In the genomic region with DNA sequence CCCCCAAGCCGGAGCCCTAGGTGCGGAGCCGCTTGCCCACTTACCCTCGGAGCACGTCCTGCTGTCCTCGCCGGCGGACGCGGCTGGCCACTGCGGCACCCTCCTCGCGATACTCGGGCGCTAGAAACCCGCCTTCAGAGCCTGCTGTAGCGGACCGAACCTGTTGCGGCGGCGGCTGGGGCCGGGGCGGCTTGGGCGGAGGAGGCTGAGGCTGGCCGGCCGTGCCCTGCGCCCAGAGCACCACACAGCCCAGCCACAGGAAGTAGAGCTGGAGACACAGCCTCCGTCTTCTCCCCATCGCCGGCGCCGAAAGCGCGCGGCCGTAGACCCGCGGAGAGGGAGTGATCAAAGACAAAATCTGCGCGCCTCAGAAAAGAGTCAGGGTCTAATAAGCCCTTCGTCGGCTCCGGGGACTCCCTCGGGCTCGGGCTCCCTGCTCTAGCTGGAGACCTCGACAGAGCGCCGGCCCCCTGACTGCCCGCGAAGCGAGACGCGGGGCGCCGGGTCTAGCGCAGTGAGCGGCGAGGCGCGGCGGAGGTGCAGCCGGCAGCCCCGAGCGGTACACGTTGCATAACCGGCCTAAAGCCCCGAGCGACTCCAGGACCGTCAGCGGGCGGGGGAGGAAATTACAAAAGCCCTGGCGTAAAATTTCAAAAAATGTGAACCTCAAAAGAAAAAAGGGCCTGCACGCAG, we compare ENCODE assay signal across 10 cellular contexts. TPM values are rescaled to one million over a fixed set of nuclear protein-coding genes. Genes with fewer than 3 reads are reported as not detected.
A peak's percentile ranks its signal among the peaks of the same experiment; 100 is the strongest.
DNase-seq lines count a peak whose midpoint lies in the region; ATAC-seq and TF ChIP-seq lines count a peak whose summit lies in the region.
"Had no signal": no experiment of that assay in that cellular context is flagged by ENCODE, and none has a peak within 500 bp of the region (broad histone marks: within the 10 kb centered on the region; RNA-seq: fewer than 3 reads in every experiment).

No MANE protein-coding gene starts in this region.

- H3K36me3 ChIP-seq in SK-N-SH (replicated peaks in 1 of 2; ENCODE audit: control insufficient read depth in 1 of 2, insufficient read depth in 2 of 2, low read length in 1 of 2) (no peaks in the 10 kb centered on the region), gastroesophageal sphincter (no peaks in the 10 kb centered on the region), ovary (no peaks in the 10 kb centered on the region)

- peak overlapping the region; percentile 45 to 54; a peak in 3 of 4 replicates for H3K4me3 ChIP-seq in SK-N-SH (ENCODE audit: low read depth in 2 of 2, low read length in 1 of 2)
- H3K4me3 ChIP-seq in gastroesophageal sphincter: peak overlapping the region; percentile 56 to 71
- H3K4me3 ChIP-seq in ovary: peak overlapping the region; percentile 51

- intact Hi-C loops in ovary (cut with DNase I): no loop called here

- no peaks in the 10 kb centered on the region for H3K9me2 ChIP-seq in SK-N-SH

- TF ChIP-seq EP300 in SK-N-SH (IDR thresholded peaks at IDR 0.05; ENCODE audit: borderline replicate concordance in 1 of 2, low read depth in 1 of 2, low read length in 1 of 2) (no peak), gastroesophageal sphincter (IDR thresholded peaks at IDR 0.05) (no peak), ovary (IDR thresholded peaks at IDR 0.05) (no peak)

- DNase-seq in NCI-H146 (lab: John Stamatoyannopoulos, UW) (peak; percentile 65), NCI-H146 treated with DMSO at 0.1 percent for 48 hours (lab: John Stamatoyannopoulos, UW; ENCODE audit: unreplicated experiment) (no peak), SK-N-SH (peak; percentile 14), ovary (peak in 3 of 5 donors; percentile 20 to 41 (median 33)), DMS79 (lab: John Stamatoyannopoulos, UW) (no peak)
- no peak for DNase-seq in activated CD8-positive, alpha-beta memory T cell treated with anti-CD3 and anti-CD28 coated beads for 24 hours

- H3K4me1 ChIP-seq in SK-N-SH (ENCODE audit: control insufficient read depth in 1 of 2, insufficient read depth in 2 of 2, low read depth in 1 of 2, low read length in 1 of 2): no peaks in the 10 kb centered on the region; a peak in 1 of 4 replicates
- peaks cover 0 to 35% (median 0%) of the 10 kb centered on the region in 3 donors for H3K4me1 ChIP-seq in gastroesophageal sphincter
- no peaks in the 10 kb centered on the region for H3K4me1 ChIP-seq in ovary (ENCODE audit: insufficient read depth)

- CTCF ChIA-PET in SK-N-SH (lab: Yijun Ruan, JAX): interaction anchor here (1.3 kb wide), 1 partner anchor 26 kb away, joined by 3 read pairs; no protein-coding TSS in a partner anchor

- no peak for TF ChIP-seq RAD21 in SK-N-SH (IDR thresholded peaks at IDR 0.05; ENCODE audit: low read length)

- H3K4me2 ChIP-seq in SK-N-SH: peak overlapping the region; percentile 72

- H3K9me3 ChIP-seq in SK-N-SH: no peaks in the 10 kb centered on the region
- no peaks in the 10 kb centered on the region for H3K9me3 ChIP-seq in gastroesophageal sphincter
- no peaks in the 10 kb centered on the region for H3K9me3 ChIP-seq in ovary

- no peak for TF ChIP-seq POLR2A in gastroesophageal sphincter (IDR thresholded peaks at IDR 0.05)
- no peak for TF ChIP-seq POLR2A in ovary (IDR thresholded peaks at IDR 0.05)

- no peaks in the 10 kb centered on the region for H4K20me1 ChIP-seq in SK-N-SH (ENCODE audit: insufficient read depth)

- 3% methylated on average over 50 of the region's 73 CpGs for WGBS in SK-N-SH (ENCODE audit: low lambda C conversion rate)
- WGBS in gastroesophageal sphincter (ENCODE audit: low coverage in 1 of 2), 2 donors: 0% methylated on average over 1 to 17 of the region's 73 CpGs
- WGBS in ovary, 3 donors: 1% methylated on average over 72 to 73 of the region's 73 CpGs

- TF ChIP-seq CTCF in SK-N-SH (IDR thresholded peaks at IDR 0.05) (no peak), gastroesophageal sphincter (IDR thresholded peaks at IDR 0.05) (no peak), ovary (IDR thresholded peaks at IDR 0.05) (no peak)

- H2AFZ ChIP-seq in SK-N-SH (ENCODE audit: low read depth): peak overlapping the region; percentile 56

- no peak overlapping the region; a peak in 1 of 4 replicates for H3K27ac ChIP-seq in SK-N-SH (ENCODE audit: low read depth in 2 of 2, low read length in 1 of 2)
- H3K27ac ChIP-seq in gastroesophageal sphincter: peak overlapping the region in 3 of 4 donors; percentile 80 to 81 (median 81)
- no peak overlapping the region for H3K27ac ChIP-seq in ovary
- H3K27ac ChIP-seq: C4-2B had no signal

- no peaks in the 10 kb centered on the region for H3K79me2 ChIP-seq in SK-N-SH (ENCODE audit: insufficient read depth)

- no peaks in the 10 kb centered on the region for H3F3A ChIP-seq in SK-N-SH (replicated peaks; ENCODE audit: insufficient read depth)

- ATAC-seq in gastroesophageal sphincter (peak; percentile 64), GM21423 (IDR thresholded peaks at IDR 0.05; ENCODE audit: unreplicated experiment) (no peak)

- POLR2A ChIA-PET in SK-N-SH (lab: Yijun Ruan, JAX): no interaction called here

- H3K9ac ChIP-seq in SK-N-SH: no peak overlapping the region

- H3K27me3 ChIP-seq in SK-N-SH (ENCODE audit: insufficient read depth): peaks cover 46% of the 10 kb centered on the region
- peaks cover 45% of the 10 kb centered on the region for H3K27me3 ChIP-seq in gastroesophageal sphincter
- H3K27me3 ChIP-seq in ovary: no peaks in the 10 kb centered on the region

TF ChIP-seq in SK-N-SH, 30 proteins besides CTCF, POLR2A, EP300 and RAD21:
- no peak for TF ChIP-seq MAX (IDR thresholded peaks at IDR 0.05; ENCODE audit: low read depth)
- TF ChIP-seq RXRA (IDR thresholded peaks at IDR 0.05; ENCODE audit: borderline replicate concordance, low read depth): no peak
- peak; percentile 33; the same call in 1 of the 2 replicates for TF ChIP-seq EZH2phosphoT487 (IDR thresholded peaks at IDR 0.05; ENCODE audit: borderline replicate concordance, low read depth)

RNA-seq across cellular contexts. Expression of gene FBN2, which starts 0.6 kb away (rescaled TPM):
- polyA plus RNA-seq in SK-N-SH (2012; rRNA removed): 2.2 and 5.0 TPM in 2 replicates
- polyA plus RNA-seq in SK-N-SH (2012; cell fraction: cytosol; rRNA removed): 4.3 and 7.1 TPM in 2 replicates
- polyA plus RNA-seq in SK-N-SH (2012; cell fraction: nucleus; rRNA removed): 4.5 and 5.6 TPM in 2 replicates
- 10 to 100 TPM in 1 of 4 donors, 1 to 10 TPM in 3; 5.3 to 19.4 (median 7.5) TPM for total RNA-seq in gastroesophageal sphincter
- total RNA-seq in ovary: 1 to 10 TPM in 4 of 7 donors, under 1 TPM in 3; 0.23 to 2.1 (median 1.0) TPM
- 1 to 10 TPM in 1 of 2 donors, under 1 TPM in 1; 0.56 to 3.5 TPM for polyA plus RNA-seq in ovary
- total RNA-seq: T-helper 2 cell treated with Interferon-gamma antibody and Interleukin-4, amounts not matched to agents 100 ng/mL and 5 ng/mL, for 36 hours had no signal

Comparison
In these comparisons a context has a peak if more than half of its experiments do, and no peak if none do; other contexts are left out.
1. DNase-seq: peak in NCI-H146 (single experiment), SK-N-SH (single experiment) and ovary (3 of 5); none in NCI-H146 treated with DMSO at 0.1 percent for 48 hours (single experiment), activated CD8-positive, alpha-beta memory T cell treated with anti-CD3 and anti-CD28 coated beads for 24 hours (single experiment) and DMS79 (single experiment).
2. H3K27ac ChIP-seq: peak in gastroesophageal sphincter (3 of 4); none in SK-N-SH (0 of 2) and ovary (0 of 2).
3. Peak in every context shown above with its lines, with median percentiles within 50 percentile points of each other: H3K4me3 ChIP-seq.